ENCODE assay signal across 8 cellular contexts in genomic region chr17:62705116-62705515, GRCh38.
DNase-seq lines count a peak whose midpoint lies in the region; ATAC-seq and TF ChIP-seq lines count a peak whose summit lies in the region.

No MANE protein-coding gene starts in this region.

- H3K79me1 ChIP-seq in H9 (ENCODE audit: insufficient read depth, low read depth, low read length, poor library complexity, severe bottlenecking), result no peaks in the 10 kb centered on the region

- H3K4ac ChIP-seq in H9 (ENCODE audit: low read depth, low read length), result no peak overlapping the region

- no peaks in the 10 kb centered on the region for H3K79me2 ChIP-seq in H9 (ENCODE audit: insufficient read depth, low read length)

- POLR2A ChIA-PET in activated naive CD8-positive, alpha-beta T cell treated with anti-CD3 and anti-CD28 coated beads, Interleukin-2, amount 10 ng/mL, durations not matched to agents 7 days and 5 days (lab: Charles Lee), result no interaction called here

- H3K9me3 Mint-ChIP-seq in H9, result peaks cover 16 to 25% of the 10 kb centered on the region in 2 experiments
- peaks cover 5% of the 10 kb centered on the region for H3K9me3 Mint-ChIP-seq in activated naive CD8-positive, alpha-beta T cell treated with anti-CD3 and anti-CD28 coated beads, Interleukin-2, amount 10 ng/mL, durations not matched to agents 7 days and 5 days

- H3K4me1 Mint-ChIP-seq in H9, result peaks cover 27 to 32% of the 10 kb centered on the region in 2 experiments
- H3K4me1 Mint-ChIP-seq in activated naive CD8-positive, alpha-beta T cell treated with anti-CD3 and anti-CD28 coated beads, Interleukin-2, amount 10 ng/mL, durations not matched to agents 7 days and 5 days, result peaks cover 4% of the 10 kb centered on the region

- WGBS in H9 (ENCODE audit: extremely low coverage, insufficient read length, low lambda C conversion rate), result no CpG with 5 or more reads among the region's 7 CpGs

- H3K4me3 ChIP-seq in right atrium auricular region, result peak overlapping the region in 1 of 2 donors; percentile 72

- no peak overlapping the region for H3K14ac ChIP-seq in H9 (ENCODE audit: insufficient read depth, low read length)

- no peaks in the 10 kb centered on the region for H4K20me1 ChIP-seq in H9 (ENCODE audit: control insufficient read depth, insufficient read depth, insufficient read length)

- H3K36me3 ChIP-seq in right atrium auricular region, result no peaks in the 10 kb centered on the region

- H3K27me3 Mint-ChIP-seq in H9 (ENCODE audit: low read depth), result peaks cover 40% of the 10 kb centered on the region
- peaks cover 31% of the 10 kb centered on the region for H3K27me3 Mint-ChIP-seq in activated naive CD8-positive, alpha-beta T cell treated with anti-CD3 and anti-CD28 coated beads, Interleukin-2, amount 10 ng/mL, durations not matched to agents 7 days and 5 days

- H2AFZ ChIP-seq in H9 (ENCODE audit: low read length), result no peak overlapping the region

- H3K9me3 ChIP-seq in H9 (ENCODE audit: control insufficient read depth, low read depth, low read length) (no peaks in the 10 kb centered on the region), right atrium auricular region (no peaks in the 10 kb centered on the region)

- no peak for TF ChIP-seq CTCF in H9 (conservative IDR thresholded peaks at IDR 0.05)
- no peak for TF ChIP-seq CTCF in right atrium auricular region (IDR thresholded peaks at IDR 0.05)

- no peak overlapping the region for H3K18ac ChIP-seq in H9 (ENCODE audit: insufficient read length, low read depth, low read length)

- H3K27ac ChIP-seq in H9 (ENCODE audit: insufficient read length, low read depth, low read length) (no peak overlapping the region), right atrium auricular region (peak overlapping the region; percentile 65 to 75)

- peaks cover 17% of the 10 kb centered on the region for H3K23me2 ChIP-seq in H9 (ENCODE audit: insufficient read length, low read depth, low read length, poor library complexity, severe bottlenecking)

- no peak overlapping the region for H2BK15ac ChIP-seq in H9 (ENCODE audit: low read depth, low read length)

- DNase-seq in H9 (no peak), right atrium auricular region (ENCODE audit: low spot score) (no peak), pulmonary artery endothelial cell (ENCODE audit: low read depth, low spot score) (peak; percentile 29), NCI-H2081 treated with DMSO at 0.1 percent for 48 hours (lab: John Stamatoyannopoulos, UW) (no peak), SW 1271 (lab: John Stamatoyannopoulos, UW) (no peak), 8988T (no peak)
- no peak for DNase-seq in activated naive CD8-positive, alpha-beta T cell treated with anti-CD3 and anti-CD28 coated beads, Interleukin-2, amount 10 ng/mL, durations not matched to agents 7 days and 5 days

- no peak overlapping the region for H2AK5ac ChIP-seq in H9 (ENCODE audit: insufficient read length, low read length)

- no peak overlapping the region for H2BK120ac ChIP-seq in H9 (ENCODE audit: low read depth, low read length, poor library complexity, severe bottlenecking)

- H2BK5ac ChIP-seq in H9 (ENCODE audit: insufficient read length, low read length), result no peak overlapping the region

- no peak overlapping the region for H4K91ac ChIP-seq in H9 (ENCODE audit: insufficient read length, low read depth, low read length)

- H3K27ac Mint-ChIP-seq in H9, result peak overlapping the region; percentile 27 to 66 (median 56); a peak in 1 of 7 replicates
- no peak overlapping the region for H3K27ac Mint-ChIP-seq in activated naive CD8-positive, alpha-beta T cell treated with anti-CD3 and anti-CD28 coated beads, Interleukin-2, amount 10 ng/mL, durations not matched to agents 7 days and 5 days

- H3K56ac ChIP-seq in H9 (ENCODE audit: insufficient read length, low read depth, low read length), result no peak overlapping the region

- peak overlapping the region; percentile 83 to 90 for H3K4me3 Mint-ChIP-seq in H9
- peak overlapping the region; percentile 28 for H3K4me3 Mint-ChIP-seq in activated naive CD8-positive, alpha-beta T cell treated with anti-CD3 and anti-CD28 coated beads, Interleukin-2, amount 10 ng/mL, durations not matched to agents 7 days and 5 days

- H3K4me1 ChIP-seq in H9 (ENCODE audit: insufficient read depth, low read length) (peaks cover 5% of the 10 kb centered on the region), right atrium auricular region (peaks cover 0 to 27% of the 10 kb centered on the region in 2 donors)

- H4K5ac ChIP-seq in H9 (ENCODE audit: insufficient read length, low read depth, low read length), result no peak overlapping the region

- H3K23ac ChIP-seq in H9 (ENCODE audit: insufficient read length, low read depth, low read length), result no peak overlapping the region

- no peak overlapping the region for H2BK20ac ChIP-seq in H9 (ENCODE audit: low read depth, low read length, poor library complexity, severe bottlenecking)

- no peak overlapping the region for H3T11ph ChIP-seq in H9 (ENCODE audit: low read length)

- H3K27me3 ChIP-seq in H9 (ENCODE audit: insufficient read depth, low read length) (no peaks in the 10 kb centered on the region; the same call in 1 of the 2 replicates), right atrium auricular region (no peaks in the 10 kb centered on the region)

- no peak overlapping the region for H4K8ac ChIP-seq in H9 (replicated peaks; ENCODE audit: insufficient read length, low read depth, low read length)

- H3K9ac ChIP-seq in H9 (ENCODE audit: extremely low read depth, insufficient read length, low read length), result no peak overlapping the region

- ATAC-seq in activated naive CD8-positive, alpha-beta T cell treated with anti-CD3 and anti-CD28 coated beads, Interleukin-2, amount 10 ng/mL, durations not matched to agents 7 days and 5 days (ENCODE audit: low read depth), result no peak
- no peak for ATAC-seq in GM21447 (IDR thresholded peaks at IDR 0.05; ENCODE audit: unreplicated experiment)

- peak overlapping the region; percentile 51 for H3K4me2 ChIP-seq in H9 (ENCODE audit: insufficient read depth, insufficient read length, low read length)

- no peak overlapping the region for H2BK12ac ChIP-seq in H9 (ENCODE audit: insufficient read length, low read depth, low read length)

- H3K36me3 Mint-ChIP-seq in H9 (ENCODE audit: insufficient read depth in 1 of 3, low read depth in 3 of 3), result peaks cover 7 to 24% (median 19%) of the 10 kb centered on the region in 3 experiments
- H3K36me3 Mint-ChIP-seq in activated naive CD8-positive, alpha-beta T cell treated with anti-CD3 and anti-CD28 coated beads, Interleukin-2, amount 10 ng/mL, durations not matched to agents 7 days and 5 days, result no peaks in the 10 kb centered on the region
